In the genomic region with DNA sequence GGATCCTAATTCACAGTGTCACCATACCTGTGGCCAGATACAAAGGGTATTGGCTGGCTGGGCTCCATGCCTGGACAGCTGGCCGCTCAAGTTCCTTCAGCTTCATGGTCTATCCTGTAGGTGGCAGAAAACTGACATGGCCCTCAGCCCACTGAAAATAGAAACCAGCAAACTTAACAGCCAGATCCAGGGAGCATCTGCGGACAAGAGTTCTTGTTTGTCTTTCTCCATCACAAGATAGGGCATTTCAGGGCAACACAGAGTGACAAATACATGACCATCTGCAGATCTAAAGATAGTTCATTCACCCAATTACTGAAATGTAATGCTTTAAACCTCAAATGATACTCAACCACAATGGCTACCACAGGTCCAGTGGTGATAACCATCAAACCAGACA, we compare ENCODE assay signal across 16 cellular contexts. TPM values are rescaled to one million over a fixed set of nuclear protein-coding genes. Genes with fewer than 3 reads are reported as not detected.
A peak's percentile ranks its signal among the peaks of the same experiment; 100 is the strongest.
DNase-seq lines count a peak whose midpoint lies in the region; ATAC-seq and TF ChIP-seq lines count a peak whose summit lies in the region.
"Had no signal": no experiment of that assay in that cellular context is flagged by ENCODE, and none has a peak within 500 bp of the region (broad histone marks: within the 10 kb centered on the region; RNA-seq: fewer than 3 reads in every experiment).

No MANE protein-coding gene starts in this region.

- H3K9me3 ChIP-seq in SK-N-SH (no peaks in the 10 kb centered on the region), MM.1S (replicated peaks; ENCODE audit: insufficient read depth, low read length) (no peaks in the 10 kb centered on the region), suprapubic skin (no peaks in the 10 kb centered on the region), tibial nerve (no peaks in the 10 kb centered on the region)
- H3K9me3 ChIP-seq: adrenal gland had no signal

- peak; percentile 36 for DNase-seq in SK-N-SH
- DNase-seq in MM.1S = peak; percentile 25
- DNase-seq in chondrocyte (ENCODE audit: low spot score) = no peak
- DNase-seq in osteocyte (ENCODE audit: extremely low spot score, unreplicated experiment) = no peak
- no peak for DNase-seq in suprapubic skin (ENCODE audit: low spot score in 2 of 2)
- DNase-seq in NCI-H524 treated with DMSO at 0.1 percent for 48 hours (lab: John Stamatoyannopoulos, UW) = no peak
- no peak for DNase-seq in tibial nerve (ENCODE audit: low spot score in 2 of 2)
- DNase-seq: activated CD4-positive, alpha-beta memory T cell treated with anti-CD3 and anti-CD28 coated beads for 36 hours; NCI-H2081; occipital lobe; stimulated activated CD4-positive, alpha-beta T cell treated with anti-CD3 and anti-CD28 coated beads, Interleukin-4, amount 100 ng/mL, for 4 hours had no signal

- H3K4me3 Mint-ChIP-seq in chondrocyte (ENCODE audit: unreplicated experiment) (no peak overlapping the region), osteocyte (ENCODE audit: unreplicated experiment) (no peak overlapping the region)
- H3K4me3 Mint-ChIP-seq: activated CD4-positive, alpha-beta memory T cell treated with anti-CD3 and anti-CD28 coated beads for 36 hours had no signal

- H3K79me2 ChIP-seq in SK-N-SH (ENCODE audit: insufficient read depth) (no peaks in the 10 kb centered on the region), MM.1S (ENCODE audit: low read length) (no peaks in the 10 kb centered on the region)

- no peaks in the 10 kb centered on the region for H3K36me3 ChIP-seq in SK-N-SH (replicated peaks in 1 of 2; ENCODE audit: control insufficient read depth in 1 of 2, insufficient read depth in 2 of 2, low read length in 1 of 2)
- no peaks in the 10 kb centered on the region for H3K36me3 ChIP-seq in MM.1S (replicated peaks; ENCODE audit: insufficient read depth, low read length)
- no peaks in the 10 kb centered on the region for H3K36me3 ChIP-seq in suprapubic skin
- peaks cover 0 to 42% (median 0%) of the 10 kb centered on the region in 3 donors for H3K36me3 ChIP-seq in tibial nerve

- TF ChIP-seq EP300 in SK-N-SH (IDR thresholded peaks at IDR 0.05; ENCODE audit: borderline replicate concordance in 1 of 2, low read depth in 1 of 2, low read length in 1 of 2) (no peak), suprapubic skin (IDR thresholded peaks at IDR 0.05) (no peak), tibial nerve (IDR thresholded peaks at IDR 0.05) (no peak)

- CTCF ChIA-PET in SK-N-SH (lab: Yijun Ruan, JAX) = interaction anchor here (1.3 to 8.4 kb wide), 8 partner anchors 10 to 362 kb away, joined by 4 to 126 read pairs (median 58); a partner anchor contains a TSS

- H4K20me1 ChIP-seq in SK-N-SH (ENCODE audit: insufficient read depth) (no peaks in the 10 kb centered on the region), MM.1S (ENCODE audit: insufficient read depth, low read length) (no peaks in the 10 kb centered on the region)

- no peak overlapping the region for H2AFZ ChIP-seq in SK-N-SH (ENCODE audit: low read depth)
- H2AFZ ChIP-seq in MM.1S (ENCODE audit: low read length) = no peak overlapping the region

- H3F3A ChIP-seq in SK-N-SH (replicated peaks; ENCODE audit: insufficient read depth) (peaks cover 11% of the 10 kb centered on the region), MM.1S (ENCODE audit: insufficient read depth, low read length) (0 out of 2 replicates have a peak, but pooled peaks cover 4% of the 10 kb centered on the region)

- no peak for ATAC-seq in SK-N-SH treated with all-trans-retinoic acid at 6 μM for 48 hours

- peaks cover 6% of the 10 kb centered on the region for H3K36me3 Mint-ChIP-seq in chondrocyte (ENCODE audit: low read depth)
- H3K36me3 Mint-ChIP-seq in osteocyte (ENCODE audit: unreplicated experiment) = peaks cover 17% of the 10 kb centered on the region

- H3K9ac ChIP-seq in SK-N-SH (no peak overlapping the region), MM.1S (ENCODE audit: low read length) (no peak overlapping the region)

- H3K4me2 ChIP-seq in SK-N-SH (no peak overlapping the region), MM.1S (ENCODE audit: low read depth, low read length) (no peak overlapping the region)

- H3K9me3 Mint-ChIP-seq in chondrocyte (ENCODE audit: low read depth) (no peaks in the 10 kb centered on the region), osteocyte (ENCODE audit: unreplicated experiment) (no peaks in the 10 kb centered on the region)
- H3K9me3 Mint-ChIP-seq: activated CD4-positive, alpha-beta memory T cell treated with anti-CD3 and anti-CD28 coated beads for 36 hours had no signal

- TF ChIP-seq RAD21 in SK-N-SH (IDR thresholded peaks at IDR 0.05; ENCODE audit: low read length) = no peak

- no peak overlapping the region for H3K27ac Mint-ChIP-seq in chondrocyte (ENCODE audit: unreplicated experiment)
- no peak overlapping the region for H3K27ac Mint-ChIP-seq in osteocyte (ENCODE audit: unreplicated experiment)
- H3K27ac Mint-ChIP-seq: activated CD4-positive, alpha-beta memory T cell treated with anti-CD3 and anti-CD28 coated beads for 36 hours had no signal

- TF ChIP-seq POLR2A in suprapubic skin (IDR thresholded peaks at IDR 0.05) (no peak), tibial nerve (IDR thresholded peaks at IDR 0.05) (no peak)

- H3K4me1 ChIP-seq in SK-N-SH (ENCODE audit: control insufficient read depth in 1 of 2, insufficient read depth in 2 of 2, low read depth in 1 of 2, low read length in 1 of 2) = peaks cover 5 to 8% of the 10 kb centered on the region in 2 experiments; a peak in 3 of 4 replicates
- peaks cover 11% of the 10 kb centered on the region for H3K4me1 ChIP-seq in MM.1S (ENCODE audit: low read length)
- H3K4me1 ChIP-seq in suprapubic skin = peaks cover 14% of the 10 kb centered on the region
- H3K4me1 ChIP-seq in tibial nerve = peaks cover 0 to 17% (median 15%) of the 10 kb centered on the region in 4 donors

- POLR2A ChIA-PET in SK-N-SH (lab: Yijun Ruan, JAX) = no interaction called here

- H3K9me2 ChIP-seq in SK-N-SH (no peaks in the 10 kb centered on the region), MM.1S (replicated peaks; ENCODE audit: insufficient read depth, low read length) (no peaks in the 10 kb centered on the region)

- TF ChIP-seq CTCF in SK-N-SH (IDR thresholded peaks at IDR 0.05) (peak; percentile 32), MM.1S (IDR thresholded peaks at IDR 0.05; ENCODE audit: low read length) (peak; percentile 40), chondrocyte (IDR thresholded peaks at IDR 0.05) (peak; percentile 54), osteocyte (IDR thresholded peaks at IDR 0.05) (peak; percentile 28), suprapubic skin (IDR thresholded peaks at IDR 0.05) (no peak), tibial nerve (IDR thresholded peaks at IDR 0.05) (no peak)

- H3K27me3 ChIP-seq in SK-N-SH (ENCODE audit: insufficient read depth) = no peaks in the 10 kb centered on the region
- peaks cover 10% of the 10 kb centered on the region; the same call in 1 of the 2 replicates for H3K27me3 ChIP-seq in MM.1S (replicated peaks; ENCODE audit: insufficient read depth, low read length)
- peaks cover 5% of the 10 kb centered on the region for H3K27me3 ChIP-seq in suprapubic skin
- peaks cover 0 to 10% of the 10 kb centered on the region in 2 donors for H3K27me3 ChIP-seq in tibial nerve
- H3K27me3 ChIP-seq: adrenal gland had no signal

- H3K4me3 ChIP-seq in SK-N-SH (ENCODE audit: low read depth in 2 of 2, low read length in 1 of 2) (no peak overlapping the region), MM.1S (ENCODE audit: low read length) (no peak overlapping the region), suprapubic skin (no peak overlapping the region), tibial nerve (no peak overlapping the region)
- H3K4me3 ChIP-seq: adrenal gland had no signal

- no peaks in the 10 kb centered on the region for H3K27me3 Mint-ChIP-seq in chondrocyte (ENCODE audit: low read depth)
- no peaks in the 10 kb centered on the region for H3K27me3 Mint-ChIP-seq in osteocyte (ENCODE audit: unreplicated experiment)
- H3K27me3 Mint-ChIP-seq: activated CD4-positive, alpha-beta memory T cell treated with anti-CD3 and anti-CD28 coated beads for 36 hours had no signal

- H3K27ac ChIP-seq in SK-N-SH (ENCODE audit: low read depth in 2 of 2, low read length in 1 of 2) = no peak overlapping the region
- no peak overlapping the region for H3K27ac ChIP-seq in MM.1S (ENCODE audit: low read length)
- no peak overlapping the region for H3K27ac ChIP-seq in suprapubic skin
- H3K27ac ChIP-seq in tibial nerve = no peak overlapping the region
- H3K27ac ChIP-seq: adrenal gland, HL-60 had no signal

- peaks cover 18% of the 10 kb centered on the region for H3K4me1 Mint-ChIP-seq in chondrocyte (ENCODE audit: low read depth)
- H3K4me1 Mint-ChIP-seq in osteocyte (ENCODE audit: unreplicated experiment) = peaks cover 21% of the 10 kb centered on the region

- WGBS in SK-N-SH (ENCODE audit: low lambda C conversion rate) = 79% methylated on average over 2 of the region's 2 CpGs
- WGBS in suprapubic skin = 81% methylated on average over 2 of the region's 2 CpGs
- 72 to 89% methylated on average over 2 of the region's 2 CpGs for WGBS in tibial nerve, 2 donors

TF ChIP-seq in SK-N-SH treated with all-trans-retinoic acid at 6 μM for 48 hours, 23 proteins besides CTCF, POLR2A, EP300 and RAD21 (continues in another document):
- TF ChIP-seq RARB (CRISPR knock-in tag; IDR thresholded peaks at IDR 0.05) (no peak), SNAI2 (CRISPR knock-in tag; IDR thresholded peaks at IDR 0.05) (no peak)

RNA-seq across cellular contexts. Expression of a gene that starts 2.8 kb away (rescaled TPM):
- polyA plus RNA-seq in SK-N-SH (2012; rRNA removed) = 8.8 and 15.5 TPM in 2 replicates
- polyA plus RNA-seq in SK-N-SH (2012; cell fraction: cytosol; rRNA removed) = 1.3 and 1.4 TPM in 2 replicates
- polyA plus RNA-seq in SK-N-SH (2012; cell fraction: nucleus; rRNA removed) = 99.1 and 129 TPM in 2 replicates
- total RNA-seq in chondrocyte (8.5 to 12.4 TPM (median 8.9 TPM) in 3 replicates), osteocyte (18.3 and 19.6 TPM in 2 replicates), suprapubic skin (10 to 100 TPM in 3 of 4 donors, 1 to 10 TPM in 1; 9.3 to 36.9 (median 12.7) TPM), tibial nerve (10 to 100 TPM; 12.7 to 24.9 (median 17.5) TPM)

RNA-seq across cellular contexts. Expression of a gene that starts 12.8 kb away (rescaled TPM):
- 340 and 368 TPM in 2 replicates for polyA plus RNA-seq in SK-N-SH (2012; rRNA removed)
- 246 and 295 TPM in 2 replicates for polyA plus RNA-seq in SK-N-SH (2012; cell fraction: cytosol; rRNA removed)
- 159 and 228 TPM in 2 replicates for polyA plus RNA-seq in SK-N-SH (2012; cell fraction: nucleus; rRNA removed)
- 124 to 134 TPM (median 127 TPM) in 3 replicates for total RNA-seq in chondrocyte
- 151 and 169 TPM in 2 replicates for total RNA-seq in osteocyte
- total RNA-seq in suprapubic skin = 100 to 1,000 TPM; 156 to 176 (median 164) TPM
- 100 to 1,000 TPM; 106 to 161 (median 132) TPM for total RNA-seq in tibial nerve

RNA-seq across cellular contexts. Expression of a gene that starts 18.9 kb away (rescaled TPM):
- polyA plus RNA-seq in SK-N-SH (2012; rRNA removed) = 8.1 and 11.0 TPM in 2 replicates
- polyA plus RNA-seq in SK-N-SH (2012; cell fraction: cytosol; rRNA removed) = 8.0 and 10.1 TPM in 2 replicates
- polyA plus RNA-seq in SK-N-SH (2012; cell fraction: nucleus; rRNA removed) = 13.2 and 20.0 TPM in 2 replicates
- total RNA-seq in chondrocyte = 39.2 to 50.8 TPM (median 43.1 TPM) in 3 replicates
- total RNA-seq in osteocyte = 45.8 and 50.6 TPM in 2 replicates
- 10 to 100 TPM; 13.5 to 43.5 (median 22.1) TPM for total RNA-seq in suprapubic skin
- 10 to 100 TPM; 11.8 to 24.0 (median 13.6) TPM for total RNA-seq in tibial nerve

RNA-seq across cellular contexts. Expression of a gene that starts 54.0 kb away (rescaled TPM):
- polyA plus RNA-seq in SK-N-SH (2012; rRNA removed) = 0.18 and 0.28 TPM in 2 replicates
- polyA plus RNA-seq in SK-N-SH (2012; cell fraction: cytosol; rRNA removed) = 0.14 and 0.18 TPM in 2 replicates
- polyA plus RNA-seq in SK-N-SH (2012; cell fraction: nucleus; rRNA removed) = 0.35 and 0.38 TPM in 2 replicates
- total RNA-seq in chondrocyte = not detected in 3 replicates
- total RNA-seq in osteocyte = not detected in 2 replicates
- total RNA-seq in suprapubic skin = under 1 TPM in 1 of 4 donors, not detected in 3; 0.34 TPM
- total RNA-seq in tibial nerve = not detected
- total RNA-seq: occipital lobe, temporal lobe had no signal
- polyA plus RNA-seq: keratinocyte had no signal

Comparison
In these comparisons a context has a peak if more than half of its experiments do, and no peak if none do; other contexts are left out.
1. DNase-seq: peak in SK-N-SH (single experiment) and MM.1S (single experiment); none in chondrocyte (single experiment), osteocyte (single experiment), suprapubic skin (0 of 2), NCI-H524 treated with DMSO at 0.1 percent for 48 hours (single experiment) and tibial nerve (0 of 2).
2. CTCF ChIP-seq: peak in SK-N-SH (single experiment), MM.1S (single experiment), chondrocyte (single experiment) and osteocyte (single experiment); none in suprapubic skin (0 of 2) and tibial nerve (0 of 5).